ENCODE assay signal across 24 cellular contexts in the genomic region with DNA sequence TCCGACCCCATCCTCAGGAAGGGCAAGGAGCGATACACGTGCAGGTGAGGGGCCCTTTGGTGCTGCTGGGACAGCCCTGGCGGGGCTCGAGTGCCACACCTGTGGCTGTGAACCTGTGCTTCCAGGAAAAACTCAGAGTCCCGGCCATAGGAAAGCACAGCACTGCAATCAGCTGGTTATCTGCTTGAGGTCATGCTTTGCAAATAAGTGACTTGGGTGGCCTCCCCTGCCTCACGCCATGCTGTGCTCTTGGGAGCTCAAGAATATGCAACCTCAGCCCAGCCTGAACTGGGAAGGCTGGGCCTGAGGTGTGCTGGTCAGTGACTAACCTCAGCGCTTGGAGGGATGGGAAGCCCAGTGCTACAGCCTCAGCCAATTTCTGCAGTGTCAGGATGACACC. TPM values are rescaled to one million over a fixed set of nuclear protein-coding genes. Genes with fewer than 3 reads are reported as not detected.
DNase-seq lines count a peak whose midpoint lies in the region; ATAC-seq, FAIRE-seq and TF ChIP-seq lines count a peak whose summit lies in the region.
"Had no signal": no experiment of that assay in that cellular context is flagged by ENCODE, and none has a peak within 500 bp of the region (broad histone marks: within the 10 kb centered on the region; RNA-seq: fewer than 3 reads in every experiment).

No MANE protein-coding gene starts in this region.

- FAIRE-seq in HepG2 (lab: Jason Lieb, UNC), result no peak
- FAIRE-seq: A549, GM12878, GM12892, GM18507 had no signal

- ATAC-seq in HepG2 (no peak), right lobe of liver (no peak), upper lobe of right lung (no peak)
- ATAC-seq: A549, GM12878 had no signal

- H2AK5ac ChIP-seq in neuronal stem cell (ENCODE audit: low read depth, low read length), result no peak overlapping the region

- no peaks in the 10 kb centered on the region for H3K79me2 ChIP-seq in HepG2 (ENCODE audit: insufficient read depth, low read length)

- no peak overlapping the region for H2BK12ac ChIP-seq in neuronal stem cell (ENCODE audit: low read length)

- H2AFZ ChIP-seq in HepG2 (ENCODE audit: low read length), result no peak overlapping the region
- no peak overlapping the region for H2AFZ ChIP-seq in neuronal stem cell (ENCODE audit: low read length)

- H4K91ac ChIP-seq in neuronal stem cell (ENCODE audit: low read depth, low read length, poor library complexity), result no peak overlapping the region

- H3K9ac ChIP-seq in HepG2 (ENCODE audit: insufficient read depth, low read depth, low read length), result no peak overlapping the region
- no peak overlapping the region for H3K9ac ChIP-seq in neuronal stem cell (ENCODE audit: low read depth, low read length, poor library complexity)
- H3K9ac ChIP-seq: BLaER1 treated with 17β-estradiol and CSF1 and Interleukin-3, amounts not matched to agents 10 nM and 100 nM had no signal

- no peak overlapping the region for H3K14ac ChIP-seq in neuronal stem cell (ENCODE audit: low read length)

- H3K4me2 ChIP-seq in HepG2 (ENCODE audit: low read depth, low read length) (no peak overlapping the region), neuronal stem cell (ENCODE audit: insufficient read depth, low read length, poor library complexity, severe bottlenecking) (no peak overlapping the region)
- H3K4me2 ChIP-seq: A549; BLaER1 treated with 17β-estradiol and CSF1 and Interleukin-3, amounts not matched to agents 10 nM and 100 nM had no signal

- CTCF ChIA-PET in HepG2 (lab: Yijun Ruan, JAX; ENCODE audit: low intra/inter-chr PET ratio, low total read pairs), result no interaction called here

- no peak for TF ChIP-seq RAD21 in HepG2 (CRISPR knock-in tag; IDR thresholded peaks at IDR 0.05)

- peak overlapping the region; percentile 48 for H4K8ac ChIP-seq in neuronal stem cell (ENCODE audit: low read depth, low read length)

- H2BK120ac ChIP-seq in neuronal stem cell (ENCODE audit: low read depth, low read length), result peak overlapping the region; percentile 27

- H2BK15ac ChIP-seq in neuronal stem cell (ENCODE audit: low read length), result no peak overlapping the region

- H3K4me1 ChIP-seq in HepG2 (ENCODE audit: insufficient read depth, low read length) (peaks cover 47% of the 10 kb centered on the region), right lobe of liver (no peaks in the 10 kb centered on the region), neuronal stem cell (ENCODE audit: control insufficient read depth in 2 of 2, insufficient read depth in 1 of 2, low read depth in 1 of 2, low read length in 2 of 2) (peaks cover 0 to 3% of the 10 kb centered on the region in 2 donors), stomach (peaks cover 46 to 70% (median 51%) of the 10 kb centered on the region in 4 donors), upper lobe of right lung (no peaks in the 10 kb centered on the region)

- DNase-seq in HepG2 (ENCODE audit: low spot score), result no peak
- no peak for DNase-seq in right lobe of liver
- DNase-seq in neuronal stem cell (ENCODE audit: low spot score), result no peak
- peak; percentile 84 for DNase-seq in stomach
- no peak for DNase-seq in NCI-H1930 (lab: John Stamatoyannopoulos, UW)
- no peak for DNase-seq in upper lobe of right lung
- DNase-seq: AML-193; CD4-positive, alpha-beta T cell; CD8-positive, alpha-beta memory T cell; COR-L47; DMS 273 treated with DMSO at 0.1 percent for 48 hours; DMS153; DMS53; DMS79; DND-41; EL; GDM1 had no signal

- H3K23ac ChIP-seq in neuronal stem cell (ENCODE audit: low read depth, low read length, poor library complexity), result peak overlapping the region; percentile 49

- no peak for TF ChIP-seq POLR2A in HepG2 (IDR thresholded peaks at IDR 0.05; ENCODE audit: insufficient read depth in 1 of 2, low read depth in 2 of 2, low read length in 2 of 2)
- no peak for TF ChIP-seq POLR2A in right lobe of liver (IDR thresholded peaks at IDR 0.05)
- no peak for TF ChIP-seq POLR2A in stomach (IDR thresholded peaks at IDR 0.05)

- WGBS in HepG2 (ENCODE audit: low lambda C conversion rate), result no CpG with 5 or more reads among the region's 8 CpGs
- WGBS in right lobe of liver (ENCODE audit: insufficient coverage, low coverage, low lambda C conversion rate, missing lambda C conversion rate), result 50% methylated on average over 1 of the region's 8 CpGs
- WGBS in neuronal stem cell (ENCODE audit: extremely low coverage in 2 of 2, insufficient read length in 2 of 2, insufficient replicate concordance in 1 of 2), 2 donors, result no CpG with 5 or more reads among the region's 8 CpGs
- WGBS in stomach, 5 donors, result 35 to 50% (median 38%) methylated on average over 5 to 8 of the region's 8 CpGs

- no TSS peak for BruUV-seq in HepG2 (replicated peaks; lab: Mats Ljungman, UMichigan)

- POLR2A ChIA-PET in HepG2 (lab: Yijun Ruan, JAX), result no interaction called here

- no peak for TF ChIP-seq CTCF in HepG2 (CRISPR knock-in tag; IDR thresholded peaks at IDR 0.05)
- no peak for TF ChIP-seq CTCF in right lobe of liver (IDR thresholded peaks at IDR 0.05)
- no peak for TF ChIP-seq CTCF in stomach (IDR thresholded peaks at IDR 0.05)
- no peak for TF ChIP-seq CTCF in upper lobe of right lung (IDR thresholded peaks at IDR 0.05)

- H3K27me3 ChIP-seq in HepG2 (ENCODE audit: control insufficient read depth in 1 of 2, insufficient read depth in 2 of 2, low read length in 2 of 2) (peaks cover 2 to 18% of the 10 kb centered on the region in 2 experiments; a peak in 3 of 5 replicates), right lobe of liver (no peaks in the 10 kb centered on the region), neuronal stem cell (ENCODE audit: control insufficient read depth in 3 of 3, insufficient read depth in 3 of 3, low read depth in 1 of 3, low read length in 3 of 3) (peaks cover 0 to 24% (median 0%) of the 10 kb centered on the region in 3 experiments), stomach (peaks cover 0 to 59% (median 0%) of the 10 kb centered on the region in 3 donors), upper lobe of right lung (no peaks in the 10 kb centered on the region)

- H3K36me3 ChIP-seq in HepG2 (replicated peaks in 1 of 2; ENCODE audit: control insufficient read depth in 1 of 2, insufficient read depth in 2 of 2, low read length in 2 of 2) (no peaks in the 10 kb centered on the region), right lobe of liver (no peaks in the 10 kb centered on the region), neuronal stem cell (replicated peaks in 1 of 2; ENCODE audit: control insufficient read depth in 2 of 2, insufficient read depth in 2 of 2, low read length in 2 of 2) (no peaks in the 10 kb centered on the region), stomach (peaks cover 0 to 7% (median 6%) of the 10 kb centered on the region in 4 donors), upper lobe of right lung (no peaks in the 10 kb centered on the region)
- H3K36me3 ChIP-seq: BLaER1 treated with 17β-estradiol and CSF1 and Interleukin-3, amounts not matched to agents 10 nM and 100 nM had no signal

- H3K27ac ChIP-seq in HepG2 (ENCODE audit: extremely low read length, insufficient read depth, low read length) (no peak overlapping the region), right lobe of liver (no peak overlapping the region), neuronal stem cell (replicated peaks; ENCODE audit: low read length) (no peak overlapping the region), stomach (peak overlapping the region; percentile 80 to 89 (median 84)), upper lobe of right lung (no peak overlapping the region)
- H3K27ac ChIP-seq: 22Rv1; A549; BLaER1 treated with 17β-estradiol and CSF1 and Interleukin-3, amounts not matched to agents 10 nM and 100 nM; C4-2B had no signal

- no peak overlapping the region for H3K18ac ChIP-seq in neuronal stem cell (ENCODE audit: low read length)

- H3K9me3 ChIP-seq in HepG2 (ENCODE audit: low read length) (peaks cover 11% of the 10 kb centered on the region), right lobe of liver (no peaks in the 10 kb centered on the region), neuronal stem cell (replicated peaks in 1 of 2; ENCODE audit: control insufficient read depth in 2 of 2, insufficient read depth in 1 of 2, low read depth in 1 of 2, low read length in 2 of 2) (peaks cover 8 to 13% of the 10 kb centered on the region in 2 donors), stomach (peaks cover 6 to 16% (median 12%) of the 10 kb centered on the region in 4 donors), upper lobe of right lung (peaks cover 5% of the 10 kb centered on the region)

- no peak for TF ChIP-seq EP300 in HepG2 (IDR thresholded peaks at IDR 0.05; ENCODE audit: low read depth in 2 of 2, low read length in 2 of 2)
- TF ChIP-seq EP300 in HepG2 (CRISPR knock-in tag; IDR thresholded peaks at IDR 0.05; ENCODE audit: borderline replicate concordance), result no peak
- TF ChIP-seq EP300 in stomach (IDR thresholded peaks at IDR 0.05), result no peak

- no peak overlapping the region for H2BK5ac ChIP-seq in neuronal stem cell (ENCODE audit: low read length)

- intact Hi-C loops in HepG2 (cut with micrococcal nuclease; ENCODE audit: unreplicated experiment) (no loop called here), right lobe of liver (cut with DNase I) (no loop called here), stomach (cut with DNase I; ENCODE audit: low total_unique reads) (no loop called here), upper lobe of right lung (cut with DNase I) (loop anchor here (10.0 kb wide), 1 partner anchor 343 kb away; no protein-coding TSS in a partner anchor)

- no peaks in the 10 kb centered on the region for H4K20me1 ChIP-seq in HepG2 (ENCODE audit: insufficient read depth, low read length)

- H3K4ac ChIP-seq in neuronal stem cell (ENCODE audit: low read length), result no peak overlapping the region

- in situ Hi-C loops in HepG2 (cut with HindIII; ENCODE audit: extremely low pct_ligation_motif_present, low pct_unique_long_range_greater_than_20kb), result no loop called here

- H3K79me1 ChIP-seq in neuronal stem cell (ENCODE audit: low read depth, low read length), result peaks cover 4% of the 10 kb centered on the region

- H3K4me3 ChIP-seq in HepG2 (replicated peaks in 1 of 3; ENCODE audit: insufficient read depth in 1 of 3, low read depth in 2 of 3, low read length in 3 of 3), result no peak overlapping the region
- no peak overlapping the region for H3K4me3 ChIP-seq in right lobe of liver
- H3K4me3 ChIP-seq in neuronal stem cell (ENCODE audit: low read length in 2 of 2), result peak overlapping the region in 1 of 2 donors; percentile 0
- H3K4me3 ChIP-seq in stomach, result no peak overlapping the region
- no peak overlapping the region for H3K4me3 ChIP-seq in upper lobe of right lung
- H3K4me3 ChIP-seq: A549; BLaER1 treated with 17β-estradiol and CSF1 and Interleukin-3, amounts not matched to agents 10 nM and 100 nM; GM12878 had no signal

RNA-seq across cellular contexts. Expression of gene ARHGEF16, which starts 36.5 kb away (rescaled TPM):
- total RNA-seq in HepG2 (2016; rRNA removed; fragmentation: Illumina TruSeq; extraction: Trizol) (15.9 and 20.3 TPM in 2 replicates), right lobe of liver (10 to 100 TPM in 2 of 6 experiments, 1 to 10 TPM in 4; 2.1 to 16.3 (median 7.5) TPM), stomach (100 to 1,000 TPM in 2 of 5 donors, 10 to 100 TPM in 3; 16.9 to 149 (median 51.0) TPM), upper lobe of right lung (12.2 TPM)
- total RNA-seq in HepG2 (2016; cell fraction: cytosol; rRNA removed; fragmentation: Illumina TruSeq; extraction: Trizol; ENCODE audit: low read depth), result 6.0 and 6.6 TPM in 2 replicates
- 14.5 and 24.2 TPM in 2 replicates for total RNA-seq in HepG2 (2016; cell fraction: insoluble cytoplasmic fraction; rRNA removed; fragmentation: Illumina TruSeq; extraction: Trizol)
- 7.4 and 7.6 TPM in 2 replicates for total RNA-seq in HepG2 (2016; cell fraction: membrane; rRNA removed; fragmentation: Illumina TruSeq; extraction: Trizol)
- total RNA-seq in HepG2 (2016; cell fraction: nucleus; rRNA removed; fragmentation: Illumina TruSeq; extraction: Trizol), result 21.4 and 22.0 TPM in 2 replicates
- polyA plus RNA-seq in HepG2 (2011; rRNA removed) (39.9 and 59.7 TPM in 2 replicates), stomach (10 to 100 TPM; 14.6 to 28.4 (median 23.1) TPM)
- polyA plus RNA-seq in HepG2 (2011; cell fraction: cytosol; rRNA removed), result 23.3 and 35.8 TPM in 2 replicates
- polyA plus RNA-seq in HepG2 (2011; cell fraction: nucleus; rRNA removed), result 382 and 454 TPM in 2 replicates
- 19.7 and 28.0 TPM in 2 replicates for polyA plus RNA-seq in HepG2 (2012)
- polyA plus RNA-seq in HepG2 (2016; cell fraction: cytosol; fragmentation: Illumina TruSeq; extraction: Trizol; ENCODE audit: low read depth), result 2.5 and 2.8 TPM in 2 replicates
- polyA plus RNA-seq in HepG2 (2016; cell fraction: insoluble cytoplasmic fraction; fragmentation: Illumina TruSeq; extraction: Trizol; ENCODE audit: low read depth), result 12.5 and 17.8 TPM in 2 replicates
- 4.2 and 4.8 TPM in 2 replicates for polyA plus RNA-seq in HepG2 (2016; cell fraction: membrane; fragmentation: Illumina TruSeq; extraction: Trizol; ENCODE audit: low read depth)
- 58.7 and 59.2 TPM in 2 replicates for polyA plus RNA-seq in HepG2 (2016; cell fraction: nucleus; fragmentation: Illumina TruSeq; extraction: Trizol; ENCODE audit: insufficient read depth, low read depth)
- 30.5 and 69.1 TPM in 2 replicates for polyA minus RNA-seq in HepG2 (2011; rRNA and poly(A)+ RNA removed; ENCODE audit: low replicate concordance)
- polyA minus RNA-seq in HepG2 (2011; cell fraction: cytosol; rRNA and poly(A)+ RNA removed), result 13.4 and 17.4 TPM in 2 replicates
- 38.4 and 41.6 TPM in 2 replicates for polyA minus RNA-seq in HepG2 (2011; cell fraction: nucleus; rRNA and poly(A)+ RNA removed)
- 1.5 TPM for polyA plus RNA-seq in neuronal stem cell (2013, experiment 1 of 2)
- 1.4 TPM for polyA plus RNA-seq in neuronal stem cell (2013, experiment 2 of 2)
- total RNA-seq: CD8-positive, alpha-beta memory T cell; GM12878 had no signal
- polyA plus RNA-seq: GM12878 had no signal

Comparison
In these comparisons a context has a peak if more than half of its experiments do, and no peak if none do; other contexts are left out.
1. H3K27ac ChIP-seq: peak in stomach (5 of 5); none in HepG2 (single experiment), right lobe of liver (0 of 3), neuronal stem cell (single experiment) and upper lobe of right lung (single experiment).